13 cellular contexts compared by ENCODE assay signal in the genomic region with DNA sequence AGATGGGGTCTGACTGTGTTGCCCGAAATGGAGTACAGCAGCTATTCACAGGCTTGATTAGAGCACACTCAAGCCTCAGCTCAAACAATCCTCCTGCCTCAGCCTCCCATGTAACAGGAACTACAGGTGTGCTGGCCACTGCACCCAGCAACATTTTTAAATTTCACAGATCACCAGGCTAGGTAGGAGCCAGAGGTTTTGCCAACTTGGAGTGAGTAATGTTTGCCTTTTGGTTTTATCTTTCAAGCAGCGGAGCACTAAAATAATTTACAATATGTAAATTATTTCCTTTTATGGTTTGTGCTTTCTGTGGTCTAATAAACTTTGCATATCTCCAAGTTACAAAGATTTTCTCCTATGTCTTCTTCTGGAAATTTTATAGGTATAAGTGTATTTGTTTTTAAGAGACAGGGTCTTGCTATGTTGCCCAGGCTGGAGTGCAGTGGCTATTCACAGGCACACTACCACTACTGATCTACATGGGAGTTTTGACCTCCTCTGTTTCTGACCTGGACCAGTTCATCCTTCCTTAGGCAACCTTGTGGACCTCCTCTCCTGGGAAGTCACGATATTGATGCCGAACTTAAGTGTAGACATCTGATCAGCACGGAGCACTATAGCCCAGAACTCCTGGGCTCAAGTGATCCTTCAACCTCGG.
DNase-seq lines count a peak whose midpoint lies in the region; ATAC-seq, FAIRE-seq and TF ChIP-seq lines count a peak whose summit lies in the region.
"Had no signal": no experiment of that assay in that cellular context is flagged by ENCODE, and none has a peak within 500 bp of the region (broad histone marks: within the 10 kb centered on the region; RNA-seq: fewer than 3 reads in every experiment).

No MANE protein-coding gene starts in this region.

- peaks cover 7% of the 10 kb centered on the region for H3K4me1 Mint-ChIP-seq in CD8-positive, alpha-beta T cell (ENCODE audit: low read depth)
- H3K4me1 Mint-ChIP-seq in natural killer cell treated with Interleukin-12 subunit alpha and Interleukin-12 subunit beta and Interleukin-15 and Interleukin-18, amount 100 ng/mL, for 72 hours (ENCODE audit: low read depth in 2 of 2), result peaks cover 11 to 12% of the 10 kb centered on the region in 2 donors
- H3K4me1 Mint-ChIP-seq: CD14-positive monocyte had no signal

- H2AFZ ChIP-seq in IMR-90 (replicated peaks; ENCODE audit: low read length, poor library complexity) (no peak overlapping the region), K562 (ENCODE audit: low read depth, low read length) (no peak overlapping the region)
- H2AFZ ChIP-seq: GM23248 had no signal

- no peak overlapping the region for H3K4me3 ChIP-seq in CD8-positive, alpha-beta T cell (ENCODE audit: low read depth, low read length)
- H3K4me3 ChIP-seq in IMR-90 (ENCODE audit: insufficient read depth, low read depth, low read length) (no peak overlapping the region), K562 (no peak overlapping the region), mucosa of descending colon (no peak overlapping the region)
- H3K4me3 ChIP-seq: GM23248 had no signal

- H4K5ac ChIP-seq in IMR-90 (ENCODE audit: low read depth, low read length), result no peak overlapping the region

- ATAC-seq in CD8-positive, alpha-beta T cell, result no peak
- ATAC-seq in IMR-90 (ENCODE audit: low read depth) (no peak), K562 (no peak), mucosa of descending colon (peak; percentile 73)
- no peak for ATAC-seq in natural killer cell treated with Interleukin-12 subunit alpha and Interleukin-12 subunit beta and Interleukin-15 and Interleukin-18, amount 100 ng/mL, for 72 hours
- ATAC-seq: HCT116 had no signal

- POLR2A ChIA-PET in CD8-positive, alpha-beta T cell (lab: Charles Lee), result no interaction called here
- POLR2A ChIA-PET in IMR-90 (lab: Charles Lee; ENCODE audit: unreplicated experiment), result no interaction called here
- POLR2A ChIA-PET in K562 (lab: Yijun Ruan, JAX), result no interaction called here

- no peaks in the 10 kb centered on the region for H3K4me1 ChIP-seq in CD8-positive, alpha-beta T cell (ENCODE audit: insufficient read depth, low read length)
- no peaks in the 10 kb centered on the region; the same call in 1 of the 2 replicates for H3K4me1 ChIP-seq in IMR-90 (ENCODE audit: control insufficient read depth, insufficient read depth, low read length)
- H3K4me1 ChIP-seq in K562 (replicated peaks in 1 of 2; ENCODE audit: control insufficient read depth in 2 of 2, insufficient read depth in 2 of 2, low read length in 2 of 2), result peaks cover 0 to 2% of the 10 kb centered on the region in 2 experiments; a peak in 1 of 5 replicates
- no peaks in the 10 kb centered on the region for H3K4me1 ChIP-seq in mucosa of descending colon (ENCODE audit: low read depth)

- no peaks in the 10 kb centered on the region for H3K9me3 Mint-ChIP-seq in CD8-positive, alpha-beta T cell
- no peaks in the 10 kb centered on the region for H3K9me3 Mint-ChIP-seq in natural killer cell treated with Interleukin-12 subunit alpha and Interleukin-12 subunit beta and Interleukin-15 and Interleukin-18, amount 100 ng/mL, for 72 hours

- H3K79me1 ChIP-seq in IMR-90 (ENCODE audit: low read depth in 1 of 2, low read length in 2 of 2), result peaks cover 14 to 47% of the 10 kb centered on the region in 2 experiments

- CTCF ChIA-PET in CD8-positive, alpha-beta T cell (lab: Charles Lee), result no interaction called here
- CTCF ChIA-PET in IMR-90 (lab: Yijun Ruan, JAX) (no interaction called here), K562 (lab: Yijun Ruan, JAX; ENCODE audit: low intra/inter-chr PET ratio) (interaction anchor here (0.5 kb wide), 1 partner anchor 813 kb away, joined by 3 read pairs; no protein-coding TSS in a partner anchor)

- intact Hi-C loops in CD8-positive, alpha-beta T cell (cut with DNase I, micrococcal nuclease), result loop anchor here in 1 of 2 experiments (5.0 kb wide), 1 partner anchor 55 kb away; no protein-coding TSS in a partner anchor
- intact Hi-C loops in IMR-90 (cut with micrococcal nuclease), result no loop called here
- intact Hi-C loops in K562 (cut with micrococcal nuclease), result no loop called here
- intact Hi-C loops in mucosa of descending colon (cut with DNase I, micrococcal nuclease), result no loop called here

- H2BK15ac ChIP-seq in IMR-90 (ENCODE audit: low read depth, low read length), result no peak overlapping the region

- in situ Hi-C loops in IMR-90 (cut with MboI; ENCODE audit: low sequenced_read_pairs), result no loop called here
- in situ Hi-C loops in K562 (cut with MboI), result no loop called here

- FAIRE-seq in K562 (lab: Jason Lieb, UNC), result no peak
- FAIRE-seq: GM18507 had no signal

- H2AK5ac ChIP-seq in IMR-90 (ENCODE audit: low read depth, low read length), result peak overlapping the region; percentile 46; the same call in 1 of the 2 replicates

- H3K79me2 ChIP-seq in K562 (ENCODE audit: control insufficient read depth, insufficient read depth, low read length), result 0 out of 3 replicates have a peak, but pooled peaks cover 7% of the 10 kb centered on the region

- no peak overlapping the region for H2AK9ac ChIP-seq in IMR-90 (replicated peaks; ENCODE audit: low read depth, low read length, poor library complexity)

- dilution Hi-C loops in IMR-90 (cut with HindIII; ENCODE audit: low sequenced_read_pairs, unreplicated experiment), result no loop called here

- TF ChIP-seq POLR2A in IMR-90 (IDR thresholded peaks at IDR 0.05; ENCODE audit: low read depth, low read length) (no peak), K562 (conservative IDR thresholded peaks at IDR 0.05) (no peak)

- H4K8ac ChIP-seq in IMR-90 (ENCODE audit: low read depth in 2 of 2, low read length in 2 of 2), result no peak overlapping the region

- H3K27me3 Mint-ChIP-seq in CD8-positive, alpha-beta T cell (ENCODE audit: low read depth), result no peaks in the 10 kb centered on the region
- no peaks in the 10 kb centered on the region for H3K27me3 Mint-ChIP-seq in natural killer cell treated with Interleukin-12 subunit alpha and Interleukin-12 subunit beta and Interleukin-15 and Interleukin-18, amount 100 ng/mL, for 72 hours

- H3K36me3 Mint-ChIP-seq in CD8-positive, alpha-beta T cell, result peaks cover 65% of the 10 kb centered on the region
- H3K36me3 Mint-ChIP-seq in natural killer cell treated with Interleukin-12 subunit alpha and Interleukin-12 subunit beta and Interleukin-15 and Interleukin-18, amount 100 ng/mL, for 72 hours, result peaks cover 17% of the 10 kb centered on the region

- H3K9me1 ChIP-seq in IMR-90 (ENCODE audit: insufficient read depth, low read length) (peaks cover 7% of the 10 kb centered on the region), K562 (ENCODE audit: control insufficient read depth, insufficient read depth, low read length) (no peaks in the 10 kb centered on the region)

- no peak overlapping the region; the same call in 1 of the 2 replicates for H4K91ac ChIP-seq in IMR-90 (ENCODE audit: insufficient read depth, low read depth, low read length)

- H3K9ac ChIP-seq in IMR-90 (ENCODE audit: low read depth, low read length) (no peak overlapping the region), K562 (ENCODE audit: insufficient read depth in 1 of 2, low read depth in 2 of 2, low read length in 2 of 2) (no peak overlapping the region)
- H3K9ac ChIP-seq: GM23248 had no signal

- no peak overlapping the region for H3K27ac ChIP-seq in CD8-positive, alpha-beta T cell (ENCODE audit: low read depth, low read length)
- no peak overlapping the region for H3K27ac ChIP-seq in IMR-90 (ENCODE audit: insufficient read depth, low read length)
- H3K27ac ChIP-seq in K562 (ENCODE audit: extremely low read depth, low read depth, low read length), result no peak overlapping the region
- H3K27ac ChIP-seq: GM23248, HL-60 had no signal

- no CpG with 5 or more reads among the region's 6 CpGs for WGBS in IMR-90 (ENCODE audit: extremely low coverage in 2 of 2, insufficient read length in 1 of 2), 2 experiments
- 83% methylated on average over 6 of the region's 6 CpGs for WGBS in K562 (ENCODE audit: insufficient coverage, low coverage, missing lambda C conversion rate)

- H3K56ac ChIP-seq in IMR-90 (ENCODE audit: extremely low read depth, insufficient read depth, low read length), result no peak overlapping the region

- H4K20me1 ChIP-seq in IMR-90 (ENCODE audit: insufficient read depth, low read length) (no peaks in the 10 kb centered on the region), K562 (replicated peaks; ENCODE audit: control insufficient read depth, insufficient read depth, low read length) (no peaks in the 10 kb centered on the region)

- H3K4ac ChIP-seq in IMR-90 (ENCODE audit: low read depth, low read length), result peak overlapping the region; percentile 51; the same call in 1 of the 2 replicates

- no peak overlapping the region for H2BK5ac ChIP-seq in IMR-90 (ENCODE audit: low read depth, low read length, poor library complexity, severe bottlenecking)

- H3K36me3 ChIP-seq in CD8-positive, alpha-beta T cell (ENCODE audit: insufficient read depth, low read length), result peaks cover 5% of the 10 kb centered on the region
- H3K36me3 ChIP-seq in IMR-90 (ENCODE audit: control insufficient read depth, insufficient read depth, low read length) (peaks cover 3% of the 10 kb centered on the region; the same call in 1 of the 2 replicates), K562 (ENCODE audit: control insufficient read depth, insufficient read depth, low read length) (peaks cover 20% of the 10 kb centered on the region; the same call in 1 of the 3 replicates), mucosa of descending colon (ENCODE audit: low read depth) (no peaks in the 10 kb centered on the region)

- H3K18ac ChIP-seq in IMR-90 (ENCODE audit: low read depth, low read length), result no peak overlapping the region

- no peak overlapping the region for H3K4me3 Mint-ChIP-seq in CD8-positive, alpha-beta T cell
- no peak overlapping the region for H3K4me3 Mint-ChIP-seq in natural killer cell treated with Interleukin-12 subunit alpha and Interleukin-12 subunit beta and Interleukin-15 and Interleukin-18, amount 100 ng/mL, for 72 hours
- H3K4me3 Mint-ChIP-seq: CD14-positive monocyte had no signal

- peak overlapping the region; percentile 32; the same call in 1 of the 2 replicates for H2BK20ac ChIP-seq in IMR-90 (ENCODE audit: low read depth, low read length)

- BruUV-seq in IMR-90 (replicated peaks; lab: Mats Ljungman, UMichigan), result no TSS peak
- no TSS peak for BruUV-seq in K562 (replicated peaks; lab: Mats Ljungman, UMichigan)

- no peak for TF ChIP-seq EP300 in K562 (IDR thresholded peaks at IDR 0.05; ENCODE audit: low read length)

- H3K9me3 ChIP-seq in CD8-positive, alpha-beta T cell (ENCODE audit: low read length), result no peaks in the 10 kb centered on the region
- H3K9me3 ChIP-seq in IMR-90 (ENCODE audit: control insufficient read depth, insufficient read depth, low read length), result no peaks in the 10 kb centered on the region
- no peaks in the 10 kb centered on the region for H3K9me3 ChIP-seq in K562 (replicated peaks; ENCODE audit: control insufficient read depth, insufficient read depth, low read depth, low read length)
- no peaks in the 10 kb centered on the region for H3K9me3 ChIP-seq in mucosa of descending colon

- no peak for DNase-seq in CD8-positive, alpha-beta T cell
- DNase-seq in IMR-90 (no peak), K562 (ENCODE audit: extremely low read depth in 1 of 4, low spot score in 3 of 4) (no peak), mucosa of descending colon (no peak), NCI-H146 treated with DMSO at 0.1 percent for 48 hours (lab: John Stamatoyannopoulos, UW; ENCODE audit: unreplicated experiment) (no peak), NCI-H2107 (lab: John Stamatoyannopoulos, UW) (no peak)
- no peak for DNase-seq in natural killer cell treated with Interleukin-12 subunit alpha and Interleukin-12 subunit beta and Interleukin-15 and Interleukin-18, amount 100 ng/mL, for 72 hours (ENCODE audit: low spot score)
- DNase-seq: DMS53 had no signal

- H3K14ac ChIP-seq in IMR-90 (replicated peaks; ENCODE audit: low read depth, low read length), result no peak overlapping the region

- no peak for TF ChIP-seq CTCF in CD8-positive, alpha-beta T cell (IDR thresholded peaks at IDR 0.05)
- TF ChIP-seq CTCF in IMR-90 (conservative IDR thresholded peaks at IDR 0.05; ENCODE audit: low read depth, low read length), result no peak
- TF ChIP-seq CTCF in K562 (IDR thresholded peaks at IDR 0.05 in 2 of 3, conservative IDR thresholded peaks at IDR 0.05 in 1 of 3; ENCODE audit: insufficient read depth in 2 of 3, low read depth in 1 of 3, low read length in 3 of 3), result no peak
- no peak for TF ChIP-seq CTCF in mucosa of descending colon (IDR thresholded peaks at IDR 0.05)

- no peak overlapping the region; the same call in 1 of the 2 replicates for H2BK120ac ChIP-seq in IMR-90 (ENCODE audit: low read depth, low read length)

- TF ChIP-seq RAD21 in IMR-90 (IDR thresholded peaks at IDR 0.05; ENCODE audit: low read length), result no peak
- TF ChIP-seq RAD21 in K562 (CRISPR knock-in tag; conservative IDR thresholded peaks at IDR 0.05 in 1 of 2, IDR thresholded peaks at IDR 0.05 in 1 of 2), result no peak

- no peak overlapping the region for H3K23ac ChIP-seq in IMR-90 (ENCODE audit: low read depth, low read length)

- no peaks in the 10 kb centered on the region for H3K27me3 ChIP-seq in CD8-positive, alpha-beta T cell (ENCODE audit: insufficient read depth, low read length)
- no peaks in the 10 kb centered on the region for H3K27me3 ChIP-seq in IMR-90 (ENCODE audit: control insufficient read depth, insufficient read depth, low read length)
- no peaks in the 10 kb centered on the region for H3K27me3 ChIP-seq in K562 (ENCODE audit: control insufficient read depth in 2 of 2, insufficient read depth in 2 of 2, low read length in 2 of 2)

- H3K4me2 ChIP-seq in IMR-90 (ENCODE audit: low read depth, low read length) (no peak overlapping the region), K562 (ENCODE audit: insufficient read depth, low read length) (no peak overlapping the region)

- H3K27ac Mint-ChIP-seq in CD8-positive, alpha-beta T cell, result peak overlapping the region; percentile 46
- H3K27ac Mint-ChIP-seq in natural killer cell treated with Interleukin-12 subunit alpha and Interleukin-12 subunit beta and Interleukin-15 and Interleukin-18, amount 100 ng/mL, for 72 hours, result no peak overlapping the region
